In the genomic region with DNA sequence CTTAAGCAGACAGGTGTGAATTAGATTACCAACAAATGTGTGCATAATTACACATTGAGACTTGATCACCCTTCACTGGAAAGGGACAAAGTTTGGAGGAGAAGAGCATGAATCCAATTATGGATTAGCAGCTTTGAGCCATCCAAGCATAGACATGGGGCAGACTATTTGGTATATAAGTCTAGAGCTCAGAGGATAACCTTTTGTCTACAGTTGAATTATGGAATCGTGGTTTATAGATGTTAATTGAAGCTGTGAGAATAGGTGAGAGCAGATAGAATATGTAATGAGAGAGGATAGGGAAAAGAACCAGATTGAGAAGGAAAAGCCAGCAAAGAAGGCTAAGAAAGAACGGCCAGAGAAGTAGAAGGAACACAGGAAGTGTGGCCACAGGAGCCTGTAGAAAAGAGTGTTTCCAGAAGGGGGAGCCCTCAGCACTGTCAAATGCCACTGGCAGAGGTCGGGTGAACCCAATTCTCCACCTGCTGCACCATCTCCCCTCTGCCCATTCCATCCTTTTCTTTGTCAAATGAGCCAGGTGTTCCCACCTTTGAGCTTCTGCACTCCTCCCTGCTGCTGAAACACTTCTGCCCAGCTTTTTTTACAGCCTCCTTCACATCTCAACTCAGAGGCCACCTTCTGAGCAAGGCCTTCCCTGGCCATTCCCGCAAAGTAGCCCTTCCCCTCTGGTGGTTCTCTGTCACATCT, we compare ENCODE assay signal across 9 cellular contexts. TPM values are rescaled to one million over a fixed set of nuclear protein-coding genes. Genes with fewer than 3 reads are reported as not detected.
DNase-seq lines count a peak whose midpoint lies in the region; ATAC-seq, FAIRE-seq and TF ChIP-seq lines count a peak whose summit lies in the region.
"Had no signal": no experiment of that assay in that cellular context is flagged by ENCODE, and none has a peak within 500 bp of the region (broad histone marks: within the 10 kb centered on the region; RNA-seq: fewer than 3 reads in every experiment).

No MANE protein-coding gene starts in this region.

- peak; percentile 52 for ATAC-seq in GM21423 (IDR thresholded peaks at IDR 0.05; ENCODE audit: unreplicated experiment)
- peak; percentile 93 for ATAC-seq in left colon

- intact Hi-C loops in left colon (cut with DNase I, micrococcal nuclease): no loop called here

- FAIRE-seq in bronchial epithelial cell (lab: Jason Lieb, UNC): no peak
- FAIRE-seq: islet of Langerhans had no signal

- TF ChIP-seq CTCF in WERI-Rb-1 (IDR thresholded peaks at IDR 0.05; ENCODE audit: low read depth, low read length) (peak; percentile 92), bronchial epithelial cell (IDR thresholded peaks at IDR 0.05; ENCODE audit: insufficient read depth, low read length, severe bottlenecking) (peak; percentile 95)

- DNase-seq in AG08396 (ENCODE audit: low spot score) (peak; percentile 71), NCI-H2171 treated with DMSO at 0.1 percent for 48 hours (lab: John Stamatoyannopoulos, UW) (peak; percentile 71), WERI-Rb-1 (peak; percentile 67), bronchial epithelial cell (ENCODE audit: low read depth) (peak; percentile 48), left colon (peak in 1 of 2 donors; percentile 66), GM19238 (ENCODE audit: insufficient read length, low spot score) (no peak)
- peak in 2 of 3 donors; percentile 29 to 44 for DNase-seq in stimulated activated CD4-positive, alpha-beta T cell treated with anti-CD3 and anti-CD28 coated beads, TNF-alpha, amount 100 ng/mL, for 48 hours (ENCODE audit: low read depth in 3 of 3)

- no peak overlapping the region for H3K27ac ChIP-seq in WERI-Rb-1

- H3K27me3 ChIP-seq in WERI-Rb-1 (ENCODE audit: insufficient read depth, low read depth, severe bottlenecking) (no peaks in the 10 kb centered on the region), bronchial epithelial cell (ENCODE audit: control insufficient read depth, insufficient read depth, low read length) (no peaks in the 10 kb centered on the region)

- peaks cover 64% of the 10 kb centered on the region for H3K36me3 ChIP-seq in WERI-Rb-1
- H3K36me3 ChIP-seq in bronchial epithelial cell (ENCODE audit: control insufficient read depth, insufficient read depth, low read length): peaks cover 27% of the 10 kb centered on the region

- no peak overlapping the region for H3K4me3 ChIP-seq in WERI-Rb-1 (ENCODE audit: low read depth, low read length)
- H3K4me3 ChIP-seq in bronchial epithelial cell (ENCODE audit: low read depth, low read length): no peak overlapping the region

- H3K9me3 ChIP-seq in WERI-Rb-1 (ENCODE audit: severe bottlenecking): no peaks in the 10 kb centered on the region

RNA-seq across cellular contexts. Expression of a gene that starts 7.3 kb away (rescaled TPM):
- total RNA-seq in bronchial epithelial cell: 13.4 and 14.1 TPM in 2 replicates
- 10 to 100 TPM; 50.9 to 60.5 TPM for total RNA-seq in left colon

RNA-seq across cellular contexts. Expression of a gene that starts 7.4 kb away (rescaled TPM):
- total RNA-seq in bronchial epithelial cell (not detected in 2 replicates), left colon (1 to 10 TPM; 2.3 to 9.8 TPM)

RNA-seq across cellular contexts. Expression of a gene that starts 13.4 kb away (rescaled TPM):
- 0.26 and 1.8 TPM in 2 replicates for total RNA-seq in bronchial epithelial cell
- 10 to 100 TPM in 1 of 2 donors, 1 to 10 TPM in 1; 6.8 to 22.3 TPM for total RNA-seq in left colon

RNA-seq across cellular contexts. Expression of a gene that starts 28.0 kb away (rescaled TPM):
- total RNA-seq in bronchial epithelial cell: 0.38 TPM in 1 of 2 replicates, not detected in the other
- 1 to 10 TPM; 3.9 to 5.1 TPM for total RNA-seq in left colon

RNA-seq across cellular contexts. Expression of a gene that starts 34.5 kb away (rescaled TPM):
- total RNA-seq in bronchial epithelial cell: 6.8 and 15.5 TPM in 2 replicates
- 10 to 100 TPM; 14.4 to 15.8 TPM for total RNA-seq in left colon
